Comparison of ENCODE assay signal across 10 cellular contexts in the genomic region with DNA sequence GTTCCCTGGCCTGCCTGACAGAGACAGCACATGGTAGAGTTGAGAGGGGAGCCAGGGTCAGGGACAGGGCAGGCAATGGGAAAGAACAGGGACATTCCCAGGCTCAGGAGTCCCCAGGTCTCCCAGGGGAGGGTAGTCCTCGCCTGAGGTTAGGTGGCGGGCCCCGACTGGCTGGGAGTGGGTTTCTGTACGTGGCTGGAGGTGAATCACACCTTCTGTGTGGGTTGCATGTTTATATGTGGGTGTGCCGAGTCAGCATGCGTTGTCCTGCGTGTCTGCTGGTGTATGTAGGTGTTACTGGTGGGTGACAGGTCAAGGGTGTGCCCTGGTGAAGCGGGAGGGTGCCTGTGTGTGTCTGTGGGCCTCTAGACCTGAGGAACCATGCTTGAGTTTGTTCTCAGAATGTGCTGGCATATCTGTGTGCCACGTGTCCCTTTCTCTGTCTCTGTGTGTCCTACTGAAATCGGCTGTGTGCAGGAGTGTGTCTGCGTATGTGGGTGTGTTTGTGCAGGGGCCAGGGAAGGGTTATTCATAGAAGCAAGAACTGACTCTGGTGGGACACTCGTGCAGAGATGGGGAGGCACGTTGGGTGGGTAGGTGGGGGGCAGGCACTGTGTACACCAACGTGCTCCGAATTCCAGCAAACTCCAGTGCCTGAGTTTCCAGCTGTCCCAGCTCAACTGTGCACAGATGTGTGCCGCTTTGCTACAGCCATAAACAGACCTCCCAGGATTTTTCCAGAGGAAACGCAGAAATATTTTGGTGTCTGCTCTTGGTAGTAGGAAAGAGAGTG. TPM values are rescaled to one million over a fixed set of nuclear protein-coding genes. Genes with fewer than 3 reads are reported as not detected.
DNase-seq lines count a peak whose midpoint lies in the region; ATAC-seq and TF ChIP-seq lines count a peak whose summit lies in the region.
"Had no signal": no experiment of that assay in that cellular context is flagged by ENCODE, and none has a peak within 500 bp of the region (broad histone marks: within the 10 kb centered on the region; RNA-seq: fewer than 3 reads in every experiment).

No MANE protein-coding gene starts in this region.

- H3K9me3 ChIP-seq in esophagus (ENCODE audit: control insufficient read depth in 2 of 2, insufficient read depth in 1 of 2, low read depth in 1 of 2, low read length in 1 of 2) (no peaks in the 10 kb centered on the region), prostate gland (no peaks in the 10 kb centered on the region)

- H3K36me3 Mint-ChIP-seq in CD14-positive monocyte (no peaks in the 10 kb centered on the region), natural killer cell (no peaks in the 10 kb centered on the region)
- H3K36me3 Mint-ChIP-seq in effector memory CD8-positive, alpha-beta T cell (ENCODE audit: insufficient read depth) = no peaks in the 10 kb centered on the region

- no peak for DNase-seq in prostate gland (ENCODE audit: low spot score)
- DNase-seq in CD14-positive monocyte (ENCODE audit: low spot score) = no peak
- DNase-seq in effector memory CD8-positive, alpha-beta T cell = no peak
- DNase-seq in HK-2 (ENCODE audit: unreplicated experiment) = no peak
- no peak for DNase-seq in natural killer cell

- H3K9me3 Mint-ChIP-seq in CD14-positive monocyte = peaks cover 0 to 2% (median 0%) of the 10 kb centered on the region in 7 donors
- H3K9me3 Mint-ChIP-seq in effector memory CD8-positive, alpha-beta T cell = no peaks in the 10 kb centered on the region
- H3K9me3 Mint-ChIP-seq in natural killer cell = no peaks in the 10 kb centered on the region
- H3K9me3 Mint-ChIP-seq: T-helper 1 cell treated with Interleukin-12 subunit alpha and Interleukin-12 subunit beta and Interleukin-4 antibody, amounts not matched to agents 30 μg/mL and 1 μg/mL, for 36 hours had no signal

- H3K27me3 Mint-ChIP-seq in CD14-positive monocyte (ENCODE audit: low read depth in 3 of 3) (peaks cover 5 to 22% (median 15%) of the 10 kb centered on the region in 3 donors), natural killer cell (ENCODE audit: low read depth in 2 of 2) (peaks cover 11 to 14% of the 10 kb centered on the region in 2 donors)
- peaks cover 40 to 93% of the 10 kb centered on the region in 2 donors for H3K27me3 Mint-ChIP-seq in effector memory CD8-positive, alpha-beta T cell

- H3K27ac ChIP-seq in esophagus (ENCODE audit: low read depth in 2 of 2, low read length in 1 of 2) = peak overlapping the region; percentile 56 to 77
- H3K27ac ChIP-seq in prostate gland = peak overlapping the region; percentile 33 to 41

- H3K4me3 ChIP-seq in esophagus (ENCODE audit: low read depth in 1 of 2, low read length in 2 of 2) (no peak overlapping the region), prostate gland (no peak overlapping the region)

- TF ChIP-seq POLR2A in prostate gland (IDR thresholded peaks at IDR 0.05) = no peak

- intact Hi-C loops in prostate gland (cut with DNase I) (no loop called here), CD14-positive monocyte (cut with micrococcal nuclease) (no loop called here), natural killer cell (cut with micrococcal nuclease) (no loop called here)

- H3K4me1 Mint-ChIP-seq in CD14-positive monocyte (peaks cover 8% of the 10 kb centered on the region), natural killer cell (peaks cover 0 to 6% of the 10 kb centered on the region in 2 donors)
- H3K4me1 Mint-ChIP-seq in effector memory CD8-positive, alpha-beta T cell (ENCODE audit: low read depth in 2 of 2) = peaks cover 0 to 3% of the 10 kb centered on the region in 2 donors

- H3K4me3 Mint-ChIP-seq in CD14-positive monocyte (no peak overlapping the region), natural killer cell (no peak overlapping the region)
- H3K4me3 Mint-ChIP-seq in effector memory CD8-positive, alpha-beta T cell = no peak overlapping the region
- H3K4me3 Mint-ChIP-seq: T-helper 1 cell treated with Interleukin-12 subunit alpha and Interleukin-12 subunit beta and Interleukin-4 antibody, amounts not matched to agents 30 μg/mL and 1 μg/mL, for 36 hours had no signal

- peak; percentile 59 for ATAC-seq in GM18868 (IDR thresholded peaks at IDR 0.05; ENCODE audit: unreplicated experiment)
- peak; percentile 50 for ATAC-seq in HG03108 (IDR thresholded peaks at IDR 0.05; ENCODE audit: unreplicated experiment)
- no peak for ATAC-seq in effector memory CD8-positive, alpha-beta T cell (replicated peaks)
- no peak for ATAC-seq in natural killer cell

- no peaks in the 10 kb centered on the region for H3K36me3 ChIP-seq in esophagus (ENCODE audit: control insufficient read depth in 2 of 2, insufficient read depth in 2 of 2, low read length in 1 of 2)
- no peaks in the 10 kb centered on the region for H3K36me3 ChIP-seq in prostate gland

- H3K4me1 ChIP-seq in esophagus (ENCODE audit: control insufficient read depth in 2 of 2, insufficient read depth in 2 of 2, low read length in 1 of 2) (peaks cover 5 to 12% of the 10 kb centered on the region in 2 donors), prostate gland (replicated peaks) (no peaks in the 10 kb centered on the region)

- H3K27me3 ChIP-seq in esophagus (ENCODE audit: control insufficient read depth in 1 of 2, insufficient read depth in 2 of 2, low read length in 2 of 2) = no peaks in the 10 kb centered on the region
- no peaks in the 10 kb centered on the region for H3K27me3 ChIP-seq in prostate gland (replicated peaks; ENCODE audit: insufficient read depth)

- no peak for TF ChIP-seq CTCF in prostate gland (IDR thresholded peaks at IDR 0.05)
- no peak for TF ChIP-seq CTCF in CD14-positive monocyte (IDR thresholded peaks at IDR 0.05)
- TF ChIP-seq CTCF in natural killer cell (IDR thresholded peaks at IDR 0.05) = no peak

- H3K27ac Mint-ChIP-seq in CD14-positive monocyte (peak overlapping the region in 1 of 7 donors; percentile 0), natural killer cell (no peak overlapping the region)
- no peak overlapping the region for H3K27ac Mint-ChIP-seq in effector memory CD8-positive, alpha-beta T cell
- H3K27ac Mint-ChIP-seq: T-helper 1 cell treated with Interleukin-12 subunit alpha and Interleukin-12 subunit beta and Interleukin-4 antibody, amounts not matched to agents 30 μg/mL and 1 μg/mL, for 36 hours had no signal

- WGBS in esophagus, 2 donors = 42% methylated on average over 17 of the region's 17 CpGs
- 52% methylated on average over 15 of the region's 17 CpGs for WGBS in prostate gland

RNA-seq across cellular contexts. Expression of a gene that starts 23.8 kb away (rescaled TPM):
- 1 to 10 TPM; 7.2 to 8.4 TPM for polyA plus RNA-seq in esophagus
- total RNA-seq in prostate gland = 10 to 100 TPM; 14.5 to 17.4 TPM
- 10 to 100 TPM; 31.5 to 49.2 TPM for polyA plus RNA-seq in CD14-positive monocyte
- total RNA-seq in natural killer cell = 1 to 10 TPM; 2.8 to 5.1 (median 3.8) TPM

RNA-seq across cellular contexts. Expression of a gene that starts 49.1 kb away (rescaled TPM):
- 1,000 to 10,000 TPM in 1 of 2 donors, 100 to 1,000 TPM in 1; 943 to 1,078 TPM for polyA plus RNA-seq in esophagus
- total RNA-seq in prostate gland = 100 to 1,000 TPM in 1 of 2 donors, 10 to 100 TPM in 1; 73.7 to 126 TPM
- polyA plus RNA-seq in CD14-positive monocyte = not detected
- total RNA-seq in natural killer cell = not detected
- total RNA-seq: frontal cortex had no signal

RNA-seq across cellular contexts. Expression of a gene that starts 52.9 kb away (rescaled TPM):
- polyA plus RNA-seq in esophagus (1 to 10 TPM; 3.1 to 4.5 TPM), CD14-positive monocyte (under 1 TPM in 1 of 2 donors, not detected in 1; 0.54 TPM)
- total RNA-seq in prostate gland (1 to 10 TPM; 1.5 to 6.1 TPM), natural killer cell (not detected)

Comparison
In these comparisons a context has a peak if more than half of its experiments do, and no peak if none do; other contexts are left out.
1. ATAC-seq: peak in GM18868 (single experiment) and HG03108 (single experiment); none in effector memory CD8-positive, alpha-beta T cell (single experiment) and natural killer cell (0 of 3).
2. RNA of a gene that starts 49.1 kb away (total RNA-seq): 73.7 to 126 TPM in prostate gland; not detected in natural killer cell; every median in the first group is over 10 times any median in the second.